ENCODE assay signal across 8 cellular contexts in genomic region chr6:115838763-115839401, GRCh38.
DNase-seq lines count a peak whose midpoint lies in the region; ATAC-seq and TF ChIP-seq lines count a peak whose summit lies in the region.

No MANE protein-coding gene starts in this region.

- DNase-seq in GM10266 (ENCODE audit: extremely low spot score) (peak; percentile 62), SHP77 treated with DMSO at 0.1 percent for 48 hours (lab: John Stamatoyannopoulos, UW) (peak; percentile 12), iPS DF 19.7 (ENCODE audit: low read depth, low spot score) (peak; percentile 9), T-helper 2 cell (no peak), ureter (ENCODE audit: low spot score) (no peak), NOMO-1 treated with DMSO at 0.1 percent for 48 hours (lab: John Stamatoyannopoulos, UW; ENCODE audit: unreplicated experiment) (no peak)

- peak; percentile 42 for TF ChIP-seq CTCF in GM10266 (IDR thresholded peaks at IDR 0.05; ENCODE audit: control insufficient read depth, insufficient read depth, low read depth, missing control alignments)

- ATAC-seq in GM19467 (IDR thresholded peaks at IDR 0.05; ENCODE audit: unreplicated experiment) (peak; percentile 84), HG03354 (IDR thresholded peaks at IDR 0.05; ENCODE audit: poor library complexity, severe bottlenecking, unreplicated experiment) (peak; percentile 98)

Comparison
In these comparisons a context has a peak if more than half of its experiments do, and no peak if none do; other contexts are left out.
1. DNase-seq: peak in GM10266 (single experiment), SHP77 treated with DMSO at 0.1 percent for 48 hours (single experiment) and iPS DF 19.7 (single experiment); none in T-helper 2 cell (0 of 5), ureter (single experiment) and NOMO-1 treated with DMSO at 0.1 percent for 48 hours (single experiment).